In the genomic region with DNA sequence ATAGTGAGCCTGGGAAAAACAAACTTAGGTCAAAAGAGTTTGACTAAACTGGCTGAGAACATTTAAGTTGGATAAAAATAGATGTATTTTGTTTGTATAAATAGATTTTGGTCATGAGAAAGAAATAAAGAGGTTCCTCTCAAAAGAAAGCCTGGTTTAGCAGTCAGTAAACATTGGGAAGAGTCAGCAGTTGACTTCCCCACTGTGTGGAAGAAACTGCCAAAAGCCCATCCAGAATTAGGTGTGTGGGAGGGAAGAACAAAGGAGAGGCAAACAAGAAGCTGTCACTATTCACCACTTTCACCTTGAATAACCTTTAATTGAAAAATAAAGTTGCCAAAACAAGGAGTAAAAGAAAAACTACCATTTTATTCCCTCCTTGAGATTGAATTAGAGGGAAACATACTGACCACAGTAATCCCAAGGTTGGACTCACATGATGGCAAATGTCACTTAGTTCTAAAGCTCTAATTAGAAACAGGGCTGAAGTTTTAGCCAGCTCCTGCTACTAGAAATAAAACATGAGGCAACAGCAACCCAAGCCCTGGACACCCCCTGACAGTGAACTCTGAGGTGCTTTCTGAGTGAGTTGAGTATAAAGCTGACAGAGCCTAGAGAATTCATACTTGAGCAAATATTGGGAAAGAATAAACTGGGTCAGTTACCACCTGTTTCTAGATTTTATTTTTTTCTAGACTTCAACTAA, we compare ENCODE assay signal across 14 cellular contexts.
"Had no signal": no experiment of that assay in that cellular context is flagged by ENCODE, and none has a peak within 500 bp of the region (broad histone marks: within the 10 kb centered on the region; RNA-seq: fewer than 3 reads in every experiment).

No MANE protein-coding gene starts in this region.

- H3K4me1 ChIP-seq: SJSA1 had no signal

- H3K27ac ChIP-seq: SJSA1, transverse colon had no signal

- H3K9me3 ChIP-seq: SJSA1, transverse colon had no signal

- ATAC-seq: activated CD8-positive, alpha-beta memory T cell treated with anti-CD3 and anti-CD28 coated beads, Interleukin-2, amount 10 ng/mL, durations not matched to agents 7 days and 5 days; natural killer cell treated with Interleukin-12 subunit alpha and Interleukin-12 subunit beta and Interleukin-15 and Interleukin-18, amount 100 ng/mL, for 72 hours had no signal

- H3K36me3 ChIP-seq: SJSA1, transverse colon had no signal

- DNase-seq: activated CD4-positive, alpha-beta T cell treated with anti-CD3 and anti-CD28 coated beads for 1 hour; activated CD4-positive, alpha-beta T cell treated with anti-CD3 and anti-CD28 coated beads, Interleukin-2, amount 50 U/mL, for 48 hours; activated CD8-positive, alpha-beta memory T cell treated with anti-CD3 and anti-CD28 coated beads, Interleukin-2, amount 10 ng/mL, durations not matched to agents 7 days and 5 days; activated effector memory CD4-positive, alpha-beta T cell treated with anti-CD3 and anti-CD28 coated beads, Interleukin-2, amount 50 U/mL, for 16 hours; activated T-cell treated with anti-CD3 and anti-CD28 coated beads, Interleukin-2, amount 50 U/mL, for 24 hours; amygdala; hippocampal formation; nucleus accumbens; stimulated activated CD4-positive, alpha-beta T cell treated with anti-CD3 and anti-CD28 coated beads, Interleukin-2, amount 100 ng/mL, for 48 hours; stimulated activated CD8-positive, alpha-beta memory T cell treated with anti-CD3 and anti-CD28 coated beads, Interleukin-4, amount 100 ng/mL, for 48 hours; SW 1271; transverse colon had no signal

- H3K4me3 ChIP-seq: SJSA1, transverse colon had no signal

- H3K27me3 ChIP-seq: SJSA1, transverse colon had no signal
